ENCODE assay signal across 8 cellular contexts in the genomic region with DNA sequence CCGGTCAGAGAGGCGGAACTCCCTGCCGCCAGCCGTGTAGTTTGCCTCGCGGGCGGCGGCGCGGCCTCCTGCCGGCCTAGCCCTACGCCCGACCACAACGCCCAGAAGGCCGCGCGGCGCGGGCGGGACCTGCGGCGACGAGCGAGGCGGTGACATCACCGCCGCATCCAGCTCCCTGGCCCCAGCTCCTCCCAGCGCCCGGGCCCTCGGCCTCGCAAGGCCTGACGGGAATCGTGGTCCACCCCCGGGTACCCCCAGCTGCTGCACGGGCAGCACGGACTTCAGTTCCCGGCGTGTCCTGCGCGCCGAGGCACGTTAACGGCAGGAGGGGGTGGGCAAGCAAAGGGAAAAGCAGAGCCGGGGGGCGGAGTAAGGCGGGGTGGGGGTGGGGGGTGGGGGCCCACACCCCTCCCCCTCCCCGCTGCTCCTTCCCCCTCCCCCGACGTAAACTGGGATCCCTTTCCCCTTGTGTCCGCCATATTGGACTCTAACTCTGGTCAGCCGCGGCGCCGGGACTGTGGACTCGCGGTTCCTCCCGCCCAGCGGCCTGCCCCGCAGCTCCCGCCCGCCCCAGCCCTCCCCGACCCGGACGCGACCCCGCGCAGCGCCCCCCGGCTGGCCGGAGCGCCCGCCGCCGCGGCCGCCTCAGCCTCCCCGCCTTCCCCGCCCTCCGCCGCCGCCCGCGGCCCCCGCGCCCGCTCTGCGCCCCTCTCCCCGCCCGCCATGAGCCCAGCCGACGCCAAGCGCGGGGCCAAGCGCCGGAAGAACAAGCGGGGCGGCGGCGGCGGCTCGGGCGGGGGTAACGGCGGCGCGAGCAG. TPM values are rescaled to one million over a fixed set of nuclear protein-coding genes. Genes with fewer than 3 reads are reported as not detected.
A peak's percentile ranks its signal among the peaks of the same experiment; 100 is the strongest.
DNase-seq lines count a peak whose midpoint lies in the region; ATAC-seq and TF ChIP-seq lines count a peak whose summit lies in the region.

A gene with protein sequence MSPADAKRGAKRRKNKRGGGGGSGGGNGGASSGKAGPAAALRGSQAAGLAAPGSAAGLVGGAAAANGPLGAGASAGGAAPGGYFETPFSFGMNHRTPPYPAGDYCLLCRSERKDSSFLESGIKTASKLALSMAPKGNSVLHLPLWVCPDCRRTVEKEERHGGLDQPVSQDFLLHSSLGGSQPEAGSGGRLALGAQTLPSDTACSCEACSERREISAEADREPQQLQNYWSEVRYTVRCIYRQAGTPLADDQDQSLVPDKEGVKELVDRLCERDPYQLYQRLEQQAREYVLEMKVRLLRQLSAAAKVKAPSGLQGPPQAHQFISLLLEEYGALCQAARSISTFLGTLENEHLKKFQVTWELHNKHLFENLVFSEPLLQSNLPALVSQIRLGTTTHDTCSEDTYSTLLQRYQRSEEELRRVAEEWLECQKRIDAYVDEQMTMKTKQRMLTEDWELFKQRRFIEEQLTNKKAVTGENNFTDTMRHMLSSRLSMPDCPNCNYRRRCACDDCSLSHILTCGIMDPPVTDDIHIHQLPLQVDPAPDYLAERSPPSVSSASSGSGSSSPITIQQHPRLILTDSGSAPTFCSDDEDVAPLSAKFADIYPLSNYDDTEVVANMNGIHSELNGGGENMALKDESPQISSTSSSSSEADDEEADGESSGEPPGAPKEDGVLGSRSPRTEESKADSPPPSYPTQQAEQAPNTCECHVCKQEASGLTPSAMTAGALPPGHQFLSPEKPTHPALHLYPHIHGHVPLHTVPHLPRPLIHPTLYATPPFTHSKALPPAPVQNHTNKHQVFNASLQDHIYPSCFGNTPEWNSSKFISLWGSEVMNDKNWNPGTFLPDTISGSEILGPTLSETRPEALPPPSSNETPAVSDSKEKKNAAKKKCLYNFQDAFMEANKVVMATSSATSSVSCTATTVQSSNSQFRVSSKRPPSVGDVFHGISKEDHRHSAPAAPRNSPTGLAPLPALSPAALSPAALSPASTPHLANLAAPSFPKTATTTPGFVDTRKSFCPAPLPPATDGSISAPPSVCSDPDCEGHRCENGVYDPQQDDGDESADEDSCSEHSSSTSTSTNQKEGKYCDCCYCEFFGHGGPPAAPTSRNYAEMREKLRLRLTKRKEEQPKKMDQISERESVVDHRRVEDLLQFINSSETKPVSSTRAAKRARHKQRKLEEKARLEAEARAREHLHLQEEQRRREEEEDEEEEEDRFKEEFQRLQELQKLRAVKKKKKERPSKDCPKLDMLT (N-terminal part only) (plus strand): TSS at position 455 of the 818 bp plus-strand sequence. CDS start 269 bp downstream, at position 724.

- TF ChIP-seq POLR2A in GM19193 (IDR thresholded peaks at IDR 0.05; ENCODE audit: extremely low read depth, insufficient read depth, insufficient read length): peak; percentile 57

- peak; percentile 86 for ATAC-seq in HG03432 (IDR thresholded peaks at IDR 0.05; ENCODE audit: unreplicated experiment)

- DNase-seq in AG20443 (ENCODE audit: low spot score) (peak; percentile 97), NCI-H460 (ENCODE audit: extremely low read depth, low read depth) (peak; percentile 98), cerebellar cortex (ENCODE audit: low spot score) (peak; percentile 99), islet precursor cell (peak; percentile 100)
- DNase-seq in activated CD4-positive, CD25-positive, alpha-beta regulatory T cell treated with anti-CD3 and anti-CD28 coated beads, Interleukin-2, amount 50 U/mL, for 72 hours: peak; percentile 97
- DNase-seq in stimulated activated CD4-positive, alpha-beta T cell treated with anti-CD3 and anti-CD28 coated beads, Interleukin-12 subunit alpha, Interleukin-12 subunit beta, amount 100 ng/mL, for 4 hours: peak; percentile 96

RNA-seq across cellular contexts. Expression of the gene that starts here (rescaled TPM):
- 9.8 and 12.2 TPM in 2 replicates for total RNA-seq in NCI-H460 (2014; rRNA removed; shearing (Covaris generic))
- polyA plus RNA-seq in NCI-H460 (2014; cell fraction: nucleus; rRNA removed): 6.7 and 10.1 TPM in 2 replicates

Comparison
In these comparisons a context has a peak if more than half of its experiments do, and no peak if none do; other contexts are left out.
1. Peak in every context shown above with its lines: DNase-seq and ATAC-seq.